In the genomic region with DNA sequence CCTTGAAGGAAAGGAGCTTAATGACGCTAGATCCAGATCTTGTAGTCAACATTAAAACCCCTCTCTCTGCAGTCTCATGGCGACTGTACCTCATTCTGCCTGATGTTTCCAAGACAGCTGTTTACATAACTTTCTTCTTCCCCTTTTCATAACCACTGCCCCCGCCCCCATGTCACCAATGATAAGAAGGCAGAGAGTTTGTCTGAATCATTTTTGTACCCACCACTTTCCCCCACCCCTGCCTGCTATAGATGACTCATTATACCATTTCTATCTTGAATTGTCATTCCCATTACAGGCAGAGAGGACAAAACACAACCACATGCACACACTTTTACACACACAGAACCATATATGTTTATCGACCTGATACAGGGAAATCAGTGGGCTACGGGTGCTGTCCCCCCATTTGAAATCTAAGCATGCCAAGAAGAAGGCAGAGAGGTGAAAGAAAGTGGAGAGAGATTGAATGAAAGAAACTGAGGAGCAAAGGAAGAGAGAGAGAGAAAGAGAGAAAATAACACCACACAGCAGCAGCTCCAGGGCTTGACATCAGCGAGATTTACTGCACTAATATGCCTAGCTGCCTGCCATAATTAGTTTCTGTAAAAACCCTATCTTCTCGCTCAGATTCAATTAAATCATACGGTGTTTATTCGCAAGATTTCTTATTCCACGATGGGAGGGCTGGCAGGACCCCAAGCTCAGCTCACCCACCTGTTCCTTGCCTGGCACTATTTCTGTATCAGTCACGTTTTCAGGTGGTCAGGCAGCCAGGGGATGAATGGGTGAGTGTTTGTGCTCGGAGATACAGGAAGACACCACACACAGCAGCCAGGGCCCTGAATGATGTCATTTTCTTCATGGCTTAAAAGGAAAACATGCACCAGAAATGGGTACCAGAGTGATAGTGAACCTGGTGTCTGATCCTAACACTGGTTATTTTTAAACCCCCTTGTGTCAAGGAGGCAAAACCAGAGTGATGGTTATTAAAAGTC, we compare ENCODE assay signal across 8 cellular contexts.
A peak's percentile ranks its signal among the peaks of the same experiment; 100 is the strongest.
DNase-seq lines count a peak whose midpoint lies in the region; ATAC-seq and TF ChIP-seq lines count a peak whose summit lies in the region.

No MANE protein-coding gene starts in this region.

- no peak overlapping the region for H3K4me3 ChIP-seq in lower lobe of right lung
- no peak overlapping the region for H3K4me3 ChIP-seq in prostate gland

- intact Hi-C loops in lower lobe of right lung (cut with DNase I) = no loop called here
- intact Hi-C loops in prostate gland (cut with DNase I) = no loop called here

- TF ChIP-seq CTCF in RWPE1 (conservative IDR thresholded peaks at IDR 0.05; ENCODE audit: low read depth) (no peak), lower lobe of right lung (IDR thresholded peaks at IDR 0.05) (no peak), prostate gland (IDR thresholded peaks at IDR 0.05) (no peak)

- TF ChIP-seq POLR2A in prostate gland (IDR thresholded peaks at IDR 0.05) = no peak

- DNase-seq in RWPE1 (ENCODE audit: low spot score) (peak; percentile 25), lower lobe of right lung (peak; percentile 68), prostate gland (ENCODE audit: low spot score) (no peak), NCI-H524 (lab: John Stamatoyannopoulos, UW) (no peak)
- DNase-seq in activated effector memory CD4-positive, alpha-beta T cell treated with anti-CD3 and anti-CD28 coated beads, Interleukin-2, amount 50 U/mL, for 16 hours = peak; percentile 89
- peak; percentile 26 to 76 for DNase-seq in stimulated activated effector memory CD8-positive, alpha-beta T cell treated with anti-CD3 and anti-CD28 coated beads, Interleukin-12 subunit alpha, Interleukin-12 subunit beta, amount 100 ng/mL, for 72 hours (ENCODE audit: low spot score in 2 of 2)

- H3K27ac ChIP-seq in RWPE1 (no peak overlapping the region), lower lobe of right lung (peak overlapping the region; percentile 47), prostate gland (no peak overlapping the region)

- CTCF ChIA-PET in RWPE1 (lab: Yijun Ruan, JAX) = interaction anchor here (0.6 kb wide), 1 partner anchor 36 kb away, joined by 4 read pairs; no protein-coding TSS in a partner anchor

- H3K36me3 ChIP-seq in lower lobe of right lung (no peaks in the 10 kb centered on the region), prostate gland (no peaks in the 10 kb centered on the region)

- POLR2A ChIA-PET in RWPE1 (lab: Yijun Ruan, JAX; ENCODE audit: low non-redundant PET) = no interaction called here

- ATAC-seq in GM18909 (IDR thresholded peaks at IDR 0.05; ENCODE audit: poor library complexity, unreplicated experiment) = peak; percentile 80
- ATAC-seq in HG02981 (IDR thresholded peaks at IDR 0.05; ENCODE audit: unreplicated experiment) = peak; percentile 88
- peak; percentile 85 to 90 for ATAC-seq in lower lobe of right lung
- ATAC-seq in stimulated activated effector memory CD8-positive, alpha-beta T cell treated with anti-CD3 and anti-CD28 coated beads, Interleukin-12 subunit alpha, Interleukin-12 subunit beta, amount 100 ng/mL, for 72 hours = peak; percentile 92

- H3K27ac Mint-ChIP-seq in stimulated activated effector memory CD8-positive, alpha-beta T cell treated with anti-CD3 and anti-CD28 coated beads, Interleukin-12 subunit alpha, Interleukin-12 subunit beta, amount 100 ng/mL, for 72 hours = peak overlapping the region; percentile 84

- WGBS in prostate gland = 53% methylated on average over 12 of the region's 12 CpGs

- H3K4me1 ChIP-seq in lower lobe of right lung (peaks cover 16% of the 10 kb centered on the region), prostate gland (replicated peaks) (no peaks in the 10 kb centered on the region)

- peak overlapping the region; percentile 69 for H3K4me3 Mint-ChIP-seq in stimulated activated effector memory CD8-positive, alpha-beta T cell treated with anti-CD3 and anti-CD28 coated beads, Interleukin-12 subunit alpha, Interleukin-12 subunit beta, amount 100 ng/mL, for 72 hours

- H3K27me3 ChIP-seq in lower lobe of right lung (ENCODE audit: low read depth) (no peaks in the 10 kb centered on the region), prostate gland (replicated peaks; ENCODE audit: insufficient read depth) (no peaks in the 10 kb centered on the region)

- H3K9me3 ChIP-seq in lower lobe of right lung (no peaks in the 10 kb centered on the region), prostate gland (no peaks in the 10 kb centered on the region)

- H3K9me3 Mint-ChIP-seq in stimulated activated effector memory CD8-positive, alpha-beta T cell treated with anti-CD3 and anti-CD28 coated beads, Interleukin-12 subunit alpha, Interleukin-12 subunit beta, amount 100 ng/mL, for 72 hours = no peaks in the 10 kb centered on the region

- peaks cover 19% of the 10 kb centered on the region for H3K4me1 Mint-ChIP-seq in stimulated activated effector memory CD8-positive, alpha-beta T cell treated with anti-CD3 and anti-CD28 coated beads, Interleukin-12 subunit alpha, Interleukin-12 subunit beta, amount 100 ng/mL, for 72 hours

- H3K36me3 Mint-ChIP-seq in stimulated activated effector memory CD8-positive, alpha-beta T cell treated with anti-CD3 and anti-CD28 coated beads, Interleukin-12 subunit alpha, Interleukin-12 subunit beta, amount 100 ng/mL, for 72 hours = no peaks in the 10 kb centered on the region

Comparison
In these comparisons a context has a peak if more than half of its experiments do, and no peak if none do; other contexts are left out.
1. DNase-seq: peak in RWPE1 (single experiment), activated effector memory CD4-positive, alpha-beta T cell treated with anti-CD3 and anti-CD28 coated beads, Interleukin-2, amount 50 U/mL, for 16 hours (single experiment), lower lobe of right lung (single experiment) and stimulated activated effector memory CD8-positive, alpha-beta T cell treated with anti-CD3 and anti-CD28 coated beads, Interleukin-12 subunit alpha, Interleukin-12 subunit beta, amount 100 ng/mL, for 72 hours (2 of 2); none in prostate gland (single experiment) and NCI-H524 (0 of 2).
2. Peak in every context shown above with its lines, with median percentiles within 50 percentile points of each other: ATAC-seq.